In the genomic region with DNA sequence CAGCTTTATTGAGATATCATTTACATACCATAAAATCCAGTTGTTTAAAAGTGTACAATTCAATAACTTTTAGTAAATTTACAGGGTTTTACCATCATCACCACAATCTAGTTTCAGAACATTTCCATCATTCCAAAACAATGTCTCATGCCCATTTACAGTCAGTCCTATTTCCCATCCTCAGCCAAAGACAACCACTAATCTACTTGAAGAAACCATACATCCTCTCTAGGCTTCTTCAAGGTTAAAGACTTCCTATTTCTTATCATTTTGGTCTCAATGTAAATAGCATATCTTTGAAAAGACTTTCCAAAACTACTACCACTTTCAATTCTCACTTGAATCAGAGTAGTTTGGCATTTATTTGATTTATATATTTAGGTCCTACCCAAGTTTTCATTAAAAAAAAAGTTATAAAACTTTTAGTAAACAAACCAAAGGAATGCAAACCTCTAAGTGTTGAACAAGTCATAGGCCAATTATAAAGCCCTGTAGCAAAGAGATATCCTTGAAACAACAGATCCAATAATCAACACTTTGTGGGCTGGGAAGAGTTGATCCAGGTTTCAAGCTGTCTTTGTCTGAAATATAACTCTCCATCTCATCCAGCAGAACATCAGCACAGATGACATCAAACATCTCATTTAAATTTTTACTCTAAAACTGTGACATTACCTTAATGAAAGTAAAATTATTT, we compare ENCODE assay signal across 10 cellular contexts.
DNase-seq lines count a peak whose midpoint lies in the region; ATAC-seq and TF ChIP-seq lines count a peak whose summit lies in the region.
"Had no signal": no experiment of that assay in that cellular context is flagged by ENCODE, and none has a peak within 500 bp of the region (broad histone marks: within the 10 kb centered on the region; RNA-seq: fewer than 3 reads in every experiment).

No MANE protein-coding gene starts in this region.

- no peaks in the 10 kb centered on the region for H3K79me2 ChIP-seq in SK-N-SH (ENCODE audit: insufficient read depth)

- peak; percentile 81 to 86 for ATAC-seq in activated naive CD4-positive, alpha-beta T cell treated with anti-CD3 and anti-CD28 coated beads, Interleukin-2, amount 50 U/mL, for 72 hours
- peak; percentile 73 for ATAC-seq in stimulated activated naive CD8-positive, alpha-beta T cell treated with anti-CD3 and anti-CD28 coated beads, Interleukin-15, Interleukin-2, amounts not matched to agents 100 U/mL and 50 U/mL, for 24 hours
- no peak for ATAC-seq in GM18873 (IDR thresholded peaks at IDR 0.05; ENCODE audit: low FRiP score, unreplicated experiment)

- POLR2A ChIA-PET in SK-N-SH (lab: Yijun Ruan, JAX), result no interaction called here

- no peaks in the 10 kb centered on the region for H3K27me3 ChIP-seq in SK-N-SH (ENCODE audit: insufficient read depth)
- H3K27me3 ChIP-seq: BLaER1 had no signal

- no peak overlapping the region for H3K4me3 ChIP-seq in SK-N-SH (ENCODE audit: low read depth in 2 of 2, low read length in 1 of 2)
- no peak overlapping the region for H3K4me3 ChIP-seq in epithelial cell of proximal tubule (ENCODE audit: low read depth, low read length)
- H3K4me3 ChIP-seq: BLaER1 had no signal

- no peak overlapping the region for H3K9ac ChIP-seq in SK-N-SH
- H3K9ac ChIP-seq: BLaER1 had no signal

- no peaks in the 10 kb centered on the region for H3K36me3 ChIP-seq in SK-N-SH (replicated peaks in 1 of 2; ENCODE audit: control insufficient read depth in 1 of 2, insufficient read depth in 2 of 2, low read length in 1 of 2)
- H3K36me3 ChIP-seq: BLaER1 had no signal

- H3K27ac ChIP-seq in SK-N-SH (ENCODE audit: low read depth in 2 of 2, low read length in 1 of 2), result peak overlapping the region; percentile 11 to 58; a peak in 3 of 4 replicates
- H3K27ac ChIP-seq: BLaER1 had no signal

- H3K27ac Mint-ChIP-seq in activated naive CD4-positive, alpha-beta T cell treated with anti-CD3 and anti-CD28 coated beads, Interleukin-2, amount 50 U/mL, for 72 hours, result peak overlapping the region in 1 of 2 donors; percentile 80
- H3K27ac Mint-ChIP-seq: nephron had no signal

- peak in 1 of 2 experiments; percentile 41; a peak in 1 of 4 replicates for TF ChIP-seq EP300 in SK-N-SH (IDR thresholded peaks at IDR 0.05; ENCODE audit: borderline replicate concordance in 1 of 2, low read depth in 1 of 2, low read length in 1 of 2)

- no peak overlapping the region for H2AFZ ChIP-seq in SK-N-SH (ENCODE audit: low read depth)

- no peak for TF ChIP-seq RAD21 in SK-N-SH (IDR thresholded peaks at IDR 0.05; ENCODE audit: low read length)

- H4K20me1 ChIP-seq in SK-N-SH (ENCODE audit: insufficient read depth), result no peaks in the 10 kb centered on the region
- H4K20me1 ChIP-seq: BLaER1 had no signal

- peaks cover 0 to 6% of the 10 kb centered on the region in 2 donors for H3K36me3 Mint-ChIP-seq in activated naive CD4-positive, alpha-beta T cell treated with anti-CD3 and anti-CD28 coated beads, Interleukin-2, amount 50 U/mL, for 72 hours

- no peaks in the 10 kb centered on the region; a peak in 1 of 4 replicates for H3K4me1 ChIP-seq in SK-N-SH (ENCODE audit: control insufficient read depth in 1 of 2, insufficient read depth in 2 of 2, low read depth in 1 of 2, low read length in 1 of 2)
- H3K4me1 ChIP-seq: BLaER1 had no signal

- no peaks in the 10 kb centered on the region for H3K9me3 ChIP-seq in SK-N-SH
- H3K9me3 ChIP-seq: BLaER1 had no signal

- H3F3A ChIP-seq in SK-N-SH (replicated peaks; ENCODE audit: insufficient read depth), result peaks cover 12% of the 10 kb centered on the region

- DNase-seq in activated naive CD4-positive, alpha-beta T cell treated with anti-CD3 and anti-CD28 coated beads, Interleukin-2, amount 50 U/mL, for 72 hours (ENCODE audit: low spot score in 2 of 2), result no peak
- DNase-seq in activated naive CD4-positive, alpha-beta T cell (lab: John Stamatoyannopoulos, UW), result no peak
- DNase-seq in SK-N-SH, result no peak
- DNase-seq in epithelial cell of proximal tubule (ENCODE audit: low read depth), result peak; percentile 15
- DNase-seq in stimulated activated naive CD8-positive, alpha-beta T cell treated with anti-CD3 and anti-CD28 coated beads, Interleukin-15, Interleukin-2, amounts not matched to agents 100 U/mL and 50 U/mL, for 24 hours, result no peak
- DNase-seq in stimulated activated CD4-positive, alpha-beta T cell treated with anti-CD3 and anti-CD28 coated beads, Interleukin-15, amount 100 ng/mL, for 24 hours, result no peak
- DNase-seq in occipital lobe (lab: John Stamatoyannopoulos, UW), result no peak

- no peaks in the 10 kb centered on the region for H3K9me2 ChIP-seq in SK-N-SH

- CTCF ChIA-PET in SK-N-SH (lab: Yijun Ruan, JAX), result no interaction called here

- peaks cover 0 to 4% of the 10 kb centered on the region in 2 donors for H3K9me3 Mint-ChIP-seq in activated naive CD4-positive, alpha-beta T cell treated with anti-CD3 and anti-CD28 coated beads, Interleukin-2, amount 50 U/mL, for 72 hours
- H3K9me3 Mint-ChIP-seq: nephron had no signal

- H3K4me2 ChIP-seq in SK-N-SH, result peak overlapping the region; percentile 3; the same call in 1 of the 2 replicates
- H3K4me2 ChIP-seq: BLaER1 had no signal

- TF ChIP-seq CTCF in SK-N-SH (IDR thresholded peaks at IDR 0.05) (no peak), epithelial cell of proximal tubule (conservative IDR thresholded peaks at IDR 0.05; ENCODE audit: low read depth, low read length) (no peak)

TF ChIP-seq in SK-N-SH, 30 proteins besides CTCF, POLR2A, EP300 and RAD21:
- TF ChIP-seq SMC3 (IDR thresholded peaks at IDR 0.05; ENCODE audit: low read depth, low read length), result no peak
- peak; percentile 79 for TF ChIP-seq JUND (IDR thresholded peaks at IDR 0.05)
- TF ChIP-seq FOXJ3 (CRISPR knock-in tag; IDR thresholded peaks at IDR 0.05), result no peak
- no peak for TF ChIP-seq MEF2A (IDR thresholded peaks at IDR 0.05; ENCODE audit: borderline replicate concordance, low read depth)
- TF ChIP-seq TCF12 (IDR thresholded peaks at IDR 0.05), result peak; percentile 60; the same call in 1 of the 2 replicates
- no peak for TF ChIP-seq POLR2AphosphoS5 (IDR thresholded peaks at IDR 0.05; ENCODE audit: low read depth, low read length)
- peak; percentile 40; the same call in 1 of the 2 replicates for TF ChIP-seq FOSL2 (IDR thresholded peaks at IDR 0.05; ENCODE audit: borderline replicate concordance, low read depth)
- TF ChIP-seq NFIC (IDR thresholded peaks at IDR 0.05; ENCODE audit: borderline replicate concordance), result peak; percentile 44; the same call in 1 of the 2 replicates
- TF ChIP-seq, protein P1, sequence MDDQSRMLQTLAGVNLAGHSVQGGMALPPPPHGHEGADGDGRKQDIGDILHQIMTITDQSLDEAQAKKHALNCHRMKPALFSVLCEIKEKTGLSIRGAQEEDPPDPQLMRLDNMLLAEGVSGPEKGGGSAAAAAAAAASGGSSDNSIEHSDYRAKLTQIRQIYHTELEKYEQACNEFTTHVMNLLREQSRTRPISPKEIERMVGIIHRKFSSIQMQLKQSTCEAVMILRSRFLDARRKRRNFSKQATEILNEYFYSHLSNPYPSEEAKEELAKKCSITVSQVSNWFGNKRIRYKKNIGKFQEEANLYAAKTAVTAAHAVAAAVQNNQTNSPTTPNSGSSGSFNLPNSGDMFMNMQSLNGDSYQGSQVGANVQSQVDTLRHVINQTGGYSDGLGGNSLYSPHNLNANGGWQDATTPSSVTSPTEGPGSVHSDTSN (IDR thresholded peaks at IDR 0.05), result peak; percentile 23; the same call in 1 of the 2 replicates
TF ChIP-seq in SK-N-SH: peak in this region for 5.
